ENCODE assay signal across 24 cellular contexts in genomic region chr3:113219605-113220300, GRCh38. TPM values are rescaled to one million over a fixed set of nuclear protein-coding genes. Genes with fewer than 3 reads are reported as not detected.
"Had no signal": no experiment of that assay in that cellular context is flagged by ENCODE, and none has a peak within 500 bp of the region (broad histone marks: within the 10 kb centered on the region; RNA-seq: fewer than 3 reads in every experiment).

No MANE protein-coding gene starts in this region.

- DNase-seq: activated CD4-positive, alpha-beta T cell treated with anti-CD3 and anti-CD28 coated beads, Interleukin-2, amount 10 ng/mL, durations not matched to agents 7 days and 5 days; activated CD8-positive, alpha-beta T cell treated with anti-CD3 and anti-CD28 coated beads, Interleukin-2, amount 10 ng/mL, durations not matched to agents 7 days and 5 days; activated naive CD4-positive, alpha-beta T cell treated with anti-CD3 and anti-CD28 coated beads for 36 hours; activated naive CD8-positive, alpha-beta T cell treated with anti-CD3 and anti-CD28 coated beads, Interleukin-2, amount 50 U/mL, for 24 hours; activated T-cell treated with anti-CD3 and anti-CD28 coated beads, Interleukin-2, amount 50 U/mL, for 24 hours; aorta; effector CD4-positive, alpha-beta T cell; foreskin fibroblast; glutamatergic neuron; hypothalamus; kidney glomerular epithelial cell; left ventricle myocardium superior; mesendoderm; small intestine; stimulated activated CD4-positive, alpha-beta T cell treated with anti-CD3 and anti-CD28 coated beads, Interleukin-15, amount 100 ng/mL, for 24 hours; stimulated activated CD4-positive, alpha-beta T cell treated with anti-CD3 and anti-CD28 coated beads, Interleukin-2, amount 100 ng/mL, for 48 hours; T-helper 1 cell; T-helper 9 cell; testis; upper lobe of left lung had no signal

- H3K9me3 Mint-ChIP-seq: activated CD4-positive, alpha-beta T cell treated with anti-CD3 and anti-CD28 coated beads, Interleukin-2, amount 10 ng/mL, durations not matched to agents 7 days and 5 days; activated naive CD4-positive, alpha-beta T cell treated with anti-CD3 and anti-CD28 coated beads for 36 hours; activated naive CD8-positive, alpha-beta T cell treated with anti-CD3 and anti-CD28 coated beads, Interleukin-2, amount 50 U/mL, for 24 hours; activated T-cell treated with anti-CD3 and anti-CD28 coated beads, Interleukin-2, amount 50 U/mL, for 24 hours; stimulated activated naive CD8-positive, alpha-beta T cell treated with anti-CD3 and anti-CD28 coated beads, Interleukin-15, Interleukin-2, amounts not matched to agents 100 ng/mL and 50 ng/mL, for 24 hours had no signal

- H3K27ac Mint-ChIP-seq: activated CD4-positive, alpha-beta T cell treated with anti-CD3 and anti-CD28 coated beads, Interleukin-2, amount 10 ng/mL, durations not matched to agents 7 days and 5 days; activated CD8-positive, alpha-beta T cell treated with anti-CD3 and anti-CD28 coated beads, Interleukin-2, amount 10 ng/mL, durations not matched to agents 7 days and 5 days; activated naive CD4-positive, alpha-beta T cell treated with anti-CD3 and anti-CD28 coated beads for 36 hours; activated naive CD8-positive, alpha-beta T cell treated with anti-CD3 and anti-CD28 coated beads, Interleukin-2, amount 50 U/mL, for 24 hours; activated T-cell treated with anti-CD3 and anti-CD28 coated beads, Interleukin-2, amount 50 U/mL, for 24 hours; progenitor cell of endocrine pancreas; stimulated activated naive CD8-positive, alpha-beta T cell treated with anti-CD3 and anti-CD28 coated beads, Interleukin-15, Interleukin-2, amounts not matched to agents 100 ng/mL and 50 ng/mL, for 24 hours had no signal

- H3K9me3 ChIP-seq: right atrium auricular region, testis, upper lobe of left lung had no signal

- H3K36me3 ChIP-seq: right atrium auricular region, upper lobe of left lung had no signal

- H3K27me3 ChIP-seq: right atrium auricular region, testis, upper lobe of left lung had no signal

- H3K27ac ChIP-seq: right atrium auricular region, upper lobe of left lung had no signal

- H3K4me3 ChIP-seq: right atrium auricular region, testis, upper lobe of left lung had no signal

- ATAC-seq: activated CD8-positive, alpha-beta T cell treated with anti-CD3 and anti-CD28 coated beads, Interleukin-2, amount 10 ng/mL, durations not matched to agents 7 days and 5 days; activated naive CD8-positive, alpha-beta T cell treated with anti-CD3 and anti-CD28 coated beads, Interleukin-2, amount 50 U/mL, for 24 hours; left ventricle myocardium superior; SK-N-SH treated with all-trans-retinoic acid at 6 μM for 48 hours had no signal

- H3K4me3 Mint-ChIP-seq: activated CD4-positive, alpha-beta T cell treated with anti-CD3 and anti-CD28 coated beads, Interleukin-2, amount 10 ng/mL, durations not matched to agents 7 days and 5 days; activated CD8-positive, alpha-beta T cell treated with anti-CD3 and anti-CD28 coated beads, Interleukin-2, amount 10 ng/mL, durations not matched to agents 7 days and 5 days; activated naive CD4-positive, alpha-beta T cell treated with anti-CD3 and anti-CD28 coated beads for 36 hours; activated naive CD8-positive, alpha-beta T cell treated with anti-CD3 and anti-CD28 coated beads, Interleukin-2, amount 50 U/mL, for 24 hours; activated T-cell treated with anti-CD3 and anti-CD28 coated beads, Interleukin-2, amount 50 U/mL, for 24 hours; stimulated activated naive CD8-positive, alpha-beta T cell treated with anti-CD3 and anti-CD28 coated beads, Interleukin-15, Interleukin-2, amounts not matched to agents 100 ng/mL and 50 ng/mL, for 24 hours had no signal

- H3K4me1 ChIP-seq: testis had no signal

RNA-seq across cellular contexts. Expression of gene BOC, which starts 8.4 kb away (rescaled TPM):
- total RNA-seq: activated CD4-positive, alpha-beta T cell treated with anti-CD3 and anti-CD28 coated beads, Interleukin-2, amount 10 ng/mL, durations not matched to agents 7 days and 5 days; activated CD8-positive, alpha-beta T cell treated with anti-CD3 and anti-CD28 coated beads, Interleukin-2, amount 10 ng/mL, durations not matched to agents 7 days and 5 days had no signal
